8 cellular contexts compared by ENCODE assay signal in genomic region chr11:107857550-107858216, GRCh38. TPM values are rescaled to one million over a fixed set of nuclear protein-coding genes. Genes with fewer than 3 reads are reported as not detected.
DNase-seq lines count a peak whose midpoint lies in the region; ATAC-seq and TF ChIP-seq lines count a peak whose summit lies in the region.

No MANE protein-coding gene starts in this region.

- no peaks in the 10 kb centered on the region for H3K27me3 Mint-ChIP-seq in effector memory CD8-positive, alpha-beta T cell
- no peaks in the 10 kb centered on the region for H3K27me3 Mint-ChIP-seq in natural killer cell (ENCODE audit: low read depth in 2 of 2)

- ATAC-seq in activated CD4-positive, CD25-positive, alpha-beta regulatory T cell treated with anti-CD3 and anti-CD28 coated beads, Interleukin-2, amount 50 U/mL, for 24 hours = peak; percentile 2 to 4
- no peak for ATAC-seq in effector memory CD8-positive, alpha-beta T cell (replicated peaks)
- ATAC-seq in natural killer cell = peak in 1 of 3 donors; percentile 1

- H3K4me1 Mint-ChIP-seq in effector memory CD8-positive, alpha-beta T cell (ENCODE audit: low read depth in 2 of 2) = peaks cover 25 to 32% of the 10 kb centered on the region in 2 donors
- H3K4me1 Mint-ChIP-seq in natural killer cell = peaks cover 24% of the 10 kb centered on the region in 2 donors

- intact Hi-C loops in natural killer cell (cut with micrococcal nuclease) = no loop called here

- DNase-seq in activated CD4-positive, CD25-positive, alpha-beta regulatory T cell (lab: John Stamatoyannopoulos, UW) = no peak
- DNase-seq in NOMO-1 treated with dmso at 0.1 percent for 144 hours (lab: John Stamatoyannopoulos, UW; ENCODE audit: unreplicated experiment) (peak; percentile 13), natural killer cell (no peak), inferior parietal cortex (ENCODE audit: extremely low spot score) (no peak), NCI-H69 (lab: John Stamatoyannopoulos, UW) (no peak), NCI-H446 (lab: John Stamatoyannopoulos, UW) (no peak)
- DNase-seq in effector memory CD8-positive, alpha-beta T cell = no peak

- H3K27ac Mint-ChIP-seq in effector memory CD8-positive, alpha-beta T cell = peak overlapping the region; percentile 90 to 92
- peak overlapping the region in 1 of 2 donors; percentile 90 for H3K27ac Mint-ChIP-seq in natural killer cell

- TF ChIP-seq CTCF in natural killer cell (IDR thresholded peaks at IDR 0.05) = no peak

- peaks cover 19% of the 10 kb centered on the region for H3K36me3 Mint-ChIP-seq in effector memory CD8-positive, alpha-beta T cell (ENCODE audit: insufficient read depth)
- no peaks in the 10 kb centered on the region for H3K36me3 Mint-ChIP-seq in natural killer cell

- no peaks in the 10 kb centered on the region for H3K9me3 Mint-ChIP-seq in effector memory CD8-positive, alpha-beta T cell
- H3K9me3 Mint-ChIP-seq in natural killer cell = no peaks in the 10 kb centered on the region

- H3K4me3 Mint-ChIP-seq in effector memory CD8-positive, alpha-beta T cell = peak overlapping the region; percentile 95 to 97
- peak overlapping the region; percentile 95 for H3K4me3 Mint-ChIP-seq in natural killer cell

RNA-seq across cellular contexts. Expression of gene SLC35F2, which starts 0.9 kb away (rescaled TPM):
- 1 to 10 TPM; 1.2 to 3.7 (median 2.7) TPM for total RNA-seq in natural killer cell
